Comparison of ENCODE assay signal across 8 cellular contexts in genomic region chr7:66227808-66228207, GRCh38.
"Had no signal": no experiment of that assay in that cellular context is flagged by ENCODE, and none has a peak within 500 bp of the region (broad histone marks: within the 10 kb centered on the region; RNA-seq: fewer than 3 reads in every experiment).

No MANE protein-coding gene starts in this region.

- FAIRE-seq: G401.6, GM12878, GM12891, GM12892, GM18507, GM19239 had no signal

- ATAC-seq: GM12878 had no signal

- DNase-seq: GDM1, GF-D8 had no signal

- H3K4me3 ChIP-seq: GM12878 had no signal
